Comparison of ENCODE assay signal across 15 cellular contexts in the genomic region with DNA sequence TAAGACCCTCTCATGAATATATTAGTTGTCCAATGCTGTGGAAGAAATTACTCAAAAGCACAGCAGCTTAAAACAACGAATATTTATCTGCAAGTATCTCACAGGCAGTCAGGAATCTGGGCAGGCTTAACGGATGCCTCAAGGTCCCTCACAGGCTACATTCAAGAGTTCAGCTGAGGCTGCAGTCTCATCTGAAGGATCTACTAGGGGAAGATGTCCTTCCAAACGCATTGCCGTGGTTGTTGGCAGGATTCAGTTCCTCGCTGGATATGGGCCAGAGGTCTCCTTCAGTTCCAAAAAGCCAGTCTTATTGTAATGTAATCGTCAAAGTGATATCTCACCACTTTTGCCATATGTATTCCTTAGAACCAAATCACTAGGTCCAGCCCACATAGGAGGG.
"Had no signal": no experiment of that assay in that cellular context is flagged by ENCODE, and none has a peak within 500 bp of the region (broad histone marks: within the 10 kb centered on the region; RNA-seq: fewer than 3 reads in every experiment).

No MANE protein-coding gene starts in this region.

- H2AFZ ChIP-seq: neural progenitor cell had no signal

- H3K27ac ChIP-seq: neural progenitor cell, ovary, testis, upper lobe of right lung had no signal

- H3K9ac ChIP-seq: neural progenitor cell had no signal

- H3K4me3 ChIP-seq: neural progenitor cell, ovary, testis, upper lobe of right lung had no signal

- H3K27me3 ChIP-seq: neural progenitor cell, ovary, testis, upper lobe of right lung had no signal

- H3K4me2 ChIP-seq: neural progenitor cell had no signal

- H3K4me1 ChIP-seq: neural progenitor cell, testis had no signal

- ATAC-seq: activated CD4-positive, CD25-positive, alpha-beta regulatory T cell treated with anti-CD3 and anti-CD28 coated beads, Interleukin-2, amount 50 U/mL, for 24 hours; stimulated activated naive CD8-positive, alpha-beta T cell treated with anti-CD3 and anti-CD28 coated beads, Interleukin-15, amount 100 ng/mL, for 72 hours; T-cell; upper lobe of right lung had no signal

- H3K36me3 ChIP-seq: neural progenitor cell, ovary, upper lobe of right lung had no signal

- H3K9me3 ChIP-seq: ovary, testis, upper lobe of right lung had no signal

- DNase-seq: activated CD4-positive, alpha-beta T cell treated with anti-CD3 and anti-CD28 coated beads, Interleukin-2, amount 50 U/mL, for 1 hour; activated CD8-positive, alpha-beta memory T cell treated with anti-CD3 and anti-CD28 coated beads for 24 hours; aorta; erythroblast; hippocampal formation; naive B cell; ovary; stimulated activated CD4-positive, alpha-beta T cell treated with anti-CD3 and anti-CD28 coated beads, Interleukin-1b, Interleukin-23, amount 100 ng/mL, for 48 hours; stimulated activated naive CD8-positive, alpha-beta T cell treated with anti-CD3 and anti-CD28 coated beads, Interleukin-15, amount 100 ng/mL, for 72 hours; T-cell; T-helper 9 cell; testis; upper lobe of right lung had no signal
